In genomic region chr14:80776186-80776585, GRCh38 we compare ENCODE assay signal across 3 cellular contexts.
A peak's percentile ranks its signal among the peaks of the same experiment; 100 is the strongest.
TF ChIP-seq lines count a peak whose summit lies in the region.

No MANE protein-coding gene starts in this region.

TF ChIP-seq in A549, 52 proteins besides CTCF, POLR2A, EP300 and RAD21:
- TF ChIP-seq MAFK (IDR thresholded peaks at IDR 0.05; ENCODE audit: partially characterized antibody) (peak; percentile 54), ZC3H11A (IDR thresholded peaks at IDR 0.05) (no peak)

TF ChIP-seq in IMR-90, 13 proteins besides CTCF, POLR2A, EP300 and RAD21:
- TF ChIP-seq USF2 (IDR thresholded peaks at IDR 0.05; ENCODE audit: low read depth, low read length) (no peak), MAFK (IDR thresholded peaks at IDR 0.05; ENCODE audit: low read depth, low read length) (peak; percentile 52)

TF ChIP-seq in K562, 482 proteins besides CTCF, POLR2A, EP300 and RAD21:
- TF ChIP-seq ZNF316 (IDR thresholded peaks at IDR 0.05) (peak; percentile 15; the same call in 1 of the 2 replicates), IRF2 (CRISPR knock-in tag; IDR thresholded peaks at IDR 0.05) (no peak), CBX1 (IDR thresholded peaks at IDR 0.05; ENCODE audit: low read depth) (no peak), ZNF121 (CRISPR knock-in tag; conservative IDR thresholded peaks at IDR 0.05) (no peak)
TF ChIP-seq in K562: peak in this region for 1.
